ENCODE assay signal across 1 cellular context in genomic region chr17:9478889-9479288, GRCh38.
TF ChIP-seq lines count a peak whose summit lies in the region.

No MANE protein-coding gene starts in this region.

TF ChIP-seq in HEK293, 187 proteins besides CTCF, POLR2A, EP300 and RAD21 (continued from another document):
- TF ChIP-seq ZNF398 (tag by site-specific recombination; IDR thresholded peaks at IDR 0.05): no peak
- no peak for TF ChIP-seq ZNF645 (tag by site-specific recombination; IDR thresholded peaks at IDR 0.05)
- no peak for TF ChIP-seq ZNF530 (tag by site-specific recombination; IDR thresholded peaks at IDR 0.05; ENCODE audit: low read depth)
